ENCODE assay signal across 17 cellular contexts in the genomic region with DNA sequence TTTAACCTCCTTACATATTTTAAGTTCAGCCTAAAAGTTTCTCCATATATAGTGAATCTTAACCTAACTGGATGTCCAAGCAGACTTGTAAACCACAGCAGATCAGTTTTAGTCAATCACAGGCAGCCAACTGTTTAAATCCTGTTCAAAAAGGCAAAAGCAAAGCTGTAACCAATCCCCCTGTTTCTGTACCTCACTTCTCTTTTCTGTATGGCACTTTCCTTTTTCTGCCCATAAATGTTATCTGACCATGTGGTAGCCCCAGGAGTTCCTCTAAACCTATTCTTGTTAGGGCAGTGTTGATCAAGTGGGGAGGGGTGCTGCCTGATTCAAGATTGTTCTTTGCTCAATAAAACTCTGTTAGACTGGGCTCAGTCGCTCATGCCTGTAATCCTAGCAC.
"Had no signal": no experiment of that assay in that cellular context is flagged by ENCODE, and none has a peak within 500 bp of the region (broad histone marks: within the 10 kb centered on the region; RNA-seq: fewer than 3 reads in every experiment).

No MANE protein-coding gene starts in this region.

- H3K27ac Mint-ChIP-seq: activated CD4-positive, alpha-beta memory T cell treated with anti-CD3 and anti-CD28 coated beads for 36 hours; activated naive CD8-positive, alpha-beta T cell; type B pancreatic cell had no signal

- H3K9me3 Mint-ChIP-seq: activated CD4-positive, alpha-beta memory T cell treated with anti-CD3 and anti-CD28 coated beads for 36 hours; activated T-cell treated with anti-CD3 and anti-CD28 coated beads, Interleukin-2, amount 50 U/mL, for 4 hours; naive B cell; type B pancreatic cell had no signal

- H3K4me3 ChIP-seq: hepatocyte, prostate gland, right lobe of liver, spleen had no signal

- H3K79me2 ChIP-seq: hepatocyte had no signal

- H3K4me3 Mint-ChIP-seq: activated CD4-positive, alpha-beta memory T cell treated with anti-CD3 and anti-CD28 coated beads for 36 hours; activated naive CD8-positive, alpha-beta T cell; activated T-cell treated with anti-CD3 and anti-CD28 coated beads, Interleukin-2, amount 50 U/mL, for 4 hours; naive B cell; type B pancreatic cell had no signal

- H3K27me3 Mint-ChIP-seq: naive B cell had no signal

- ATAC-seq: activated T-cell treated with anti-CD3 and anti-CD28 coated beads, Interleukin-2, amount 50 U/mL, for 4 hours; right lobe of liver had no signal

- H3K27me3 ChIP-seq: right lobe of liver, spleen had no signal

- H3K27ac ChIP-seq: hepatocyte, prostate gland, right lobe of liver, spleen had no signal

- H3K36me3 Mint-ChIP-seq: activated CD4-positive, alpha-beta memory T cell treated with anti-CD3 and anti-CD28 coated beads for 36 hours; activated naive CD8-positive, alpha-beta T cell; naive B cell; type B pancreatic cell had no signal

- H2AFZ ChIP-seq: hepatocyte had no signal

- H3K36me3 ChIP-seq: prostate gland, right lobe of liver, spleen had no signal

- H3K9me3 ChIP-seq: prostate gland, right lobe of liver, spleen had no signal

- H3K4me2 ChIP-seq: hepatocyte had no signal

- H3K4me1 ChIP-seq: prostate gland, right lobe of liver, spleen had no signal

- DNase-seq: activated CD4-positive, alpha-beta memory T cell treated with anti-CD3 and anti-CD28 coated beads for 36 hours; activated CD4-positive, alpha-beta T cell treated with anti-CD3 and anti-CD28 coated beads for 1 hour; activated effector memory CD4-positive, alpha-beta T cell treated with anti-CD3 and anti-CD28 coated beads, Interleukin-2, amount 50 U/mL, for 16 hours; activated T-cell treated with anti-CD3 and anti-CD28 coated beads, Interleukin-2, amount 50 U/mL, for 4 hours; amygdala; naive B cell; occipital lobe; right lobe of liver; spleen; stimulated activated CD4-positive, alpha-beta T cell treated with anti-CD3 and anti-CD28 coated beads, Interleukin-1b, Interleukin-23, amount 100 ng/mL, for 48 hours; stimulated activated naive CD4-positive, alpha-beta T cell; substantia nigra; T-helper 2 cell had no signal
